Comparison of ENCODE assay signal across 12 cellular contexts in genomic region chr15:72970965-72971746, GRCh38.
DNase-seq lines count a peak whose midpoint lies in the region; ATAC-seq and TF ChIP-seq lines count a peak whose summit lies in the region.
"Had no signal": no experiment of that assay in that cellular context is flagged by ENCODE, and none has a peak within 500 bp of the region (broad histone marks: within the 10 kb centered on the region; RNA-seq: fewer than 3 reads in every experiment).

No MANE protein-coding gene starts in this region.

- no peaks in the 10 kb centered on the region for H4K20me1 ChIP-seq in neural progenitor cell (ENCODE audit: low read depth)

- H3K36me3 Mint-ChIP-seq in neural progenitor cell (no peaks in the 10 kb centered on the region), Calu3 (ENCODE audit: insufficient read depth, unreplicated experiment) (no peaks in the 10 kb centered on the region), progenitor cell of endocrine pancreas (ENCODE audit: insufficient read depth) (no peaks in the 10 kb centered on the region)

- peak; percentile 16 for DNase-seq in NCI-H82 (lab: John Stamatoyannopoulos, UW)
- DNase-seq in NCI-H82 treated with DMSO at 0.1 percent for 48 hours (lab: John Stamatoyannopoulos, UW; ENCODE audit: unreplicated experiment), result no peak
- peak; percentile 38 for DNase-seq in fibroblast of peridontal ligament (ENCODE audit: extremely low read depth)
- no peak for DNase-seq in neural progenitor cell (ENCODE audit: low spot score)
- no peak for DNase-seq in Calu3
- DNase-seq in progenitor cell of endocrine pancreas (ENCODE audit: low spot score, unreplicated experiment), result no peak
- DNase-seq: ACHN; effector CD4-positive, alpha-beta T cell had no signal

- peak overlapping the region; percentile 67 for H3K27ac Mint-ChIP-seq in neural progenitor cell
- no peak overlapping the region for H3K27ac Mint-ChIP-seq in Calu3 (ENCODE audit: unreplicated experiment)
- no peak overlapping the region for H3K27ac Mint-ChIP-seq in progenitor cell of endocrine pancreas
- H3K27ac Mint-ChIP-seq: activated T-helper 17 cell treated with anti-CD3 and anti-CD28 coated beads, Interleukin-2, amount 50 U/mL, for 72 hours; stimulated activated naive CD8-positive, alpha-beta T cell treated with anti-CD3 and anti-CD28 coated beads, Interleukin-15, Interleukin-2, amounts not matched to agents 100 ng/mL and 50 ng/mL, for 24 hours had no signal

- no peaks in the 10 kb centered on the region for H3K4me1 ChIP-seq in neural progenitor cell
- no peaks in the 10 kb centered on the region for H3K4me1 ChIP-seq in urinary bladder (ENCODE audit: insufficient read depth)

- no peak overlapping the region for H3K4me2 ChIP-seq in neural progenitor cell

- intact Hi-C loops in Calu3 (cut with micrococcal nuclease; ENCODE audit: unreplicated experiment), result no loop called here

- H3K9ac ChIP-seq in neural progenitor cell, result no peak overlapping the region

- no peaks in the 10 kb centered on the region for H3K27me3 ChIP-seq in neural progenitor cell

- BruUV-seq in Calu3 (replicated peaks; lab: Mats Ljungman, UMichigan), result no TSS peak

- H3F3A ChIP-seq in neural progenitor cell (ENCODE audit: low read depth), result no peaks in the 10 kb centered on the region

- CTCF ChIA-PET in Calu3 (lab: Charles Lee), result no interaction called here

- H3K9me3 ChIP-seq in neural progenitor cell (ENCODE audit: low read depth), result no peaks in the 10 kb centered on the region

- no peak overlapping the region for H2AFZ ChIP-seq in neural progenitor cell (replicated peaks)

- no peak overlapping the region for H3K27ac ChIP-seq in neural progenitor cell
- H3K27ac ChIP-seq in urinary bladder (ENCODE audit: low read depth), result no peak overlapping the region

- ATAC-seq in GM19455 (IDR thresholded peaks at IDR 0.05; ENCODE audit: unreplicated experiment), result no peak
- ATAC-seq: activated T-helper 17 cell treated with anti-CD3 and anti-CD28 coated beads, Interleukin-2, amount 50 U/mL, for 72 hours had no signal

- H3K79me2 ChIP-seq in neural progenitor cell (ENCODE audit: low read depth), result no peaks in the 10 kb centered on the region

- H3K4me3 Mint-ChIP-seq in neural progenitor cell, result no peak overlapping the region
- H3K4me3 Mint-ChIP-seq in Calu3 (ENCODE audit: low read depth, unreplicated experiment), result no peak overlapping the region
- H3K4me3 Mint-ChIP-seq in progenitor cell of endocrine pancreas (ENCODE audit: low read depth), result no peak overlapping the region
- H3K4me3 Mint-ChIP-seq: activated T-helper 17 cell treated with anti-CD3 and anti-CD28 coated beads, Interleukin-2, amount 50 U/mL, for 72 hours; stimulated activated naive CD8-positive, alpha-beta T cell treated with anti-CD3 and anti-CD28 coated beads, Interleukin-15, Interleukin-2, amounts not matched to agents 100 ng/mL and 50 ng/mL, for 24 hours had no signal

- peaks cover 19% of the 10 kb centered on the region for H3K4me1 Mint-ChIP-seq in neural progenitor cell
- peaks cover 9% of the 10 kb centered on the region for H3K4me1 Mint-ChIP-seq in Calu3 (ENCODE audit: low read depth, unreplicated experiment)
- peaks cover 9% of the 10 kb centered on the region for H3K4me1 Mint-ChIP-seq in progenitor cell of endocrine pancreas (ENCODE audit: low read depth)
- H3K4me1 Mint-ChIP-seq: activated T-helper 17 cell treated with anti-CD3 and anti-CD28 coated beads, Interleukin-2, amount 50 U/mL, for 72 hours had no signal

- H3K36me3 ChIP-seq in neural progenitor cell (no peaks in the 10 kb centered on the region), urinary bladder (ENCODE audit: insufficient read depth) (no peaks in the 10 kb centered on the region)

- peaks cover 4% of the 10 kb centered on the region for H3K27me3 Mint-ChIP-seq in neural progenitor cell (ENCODE audit: insufficient read depth, low read depth)
- H3K27me3 Mint-ChIP-seq in Calu3 (ENCODE audit: unreplicated experiment), result peaks cover 67% of the 10 kb centered on the region
- peaks cover 8% of the 10 kb centered on the region for H3K27me3 Mint-ChIP-seq in progenitor cell of endocrine pancreas

- no peak overlapping the region for H3K4me3 ChIP-seq in neural progenitor cell
- peak overlapping the region; percentile 15 for H3K4me3 ChIP-seq in urinary bladder (ENCODE audit: low read depth, low read length)

- TF ChIP-seq CTCF in neural progenitor cell (IDR thresholded peaks at IDR 0.05) (no peak), Calu3 (IDR thresholded peaks at IDR 0.05; ENCODE audit: unreplicated experiment) (no peak), progenitor cell of endocrine pancreas (IDR thresholded peaks at IDR 0.05; ENCODE audit: unreplicated experiment) (no peak)

- H3K9me3 Mint-ChIP-seq in neural progenitor cell, result no peaks in the 10 kb centered on the region
- H3K9me3 Mint-ChIP-seq in Calu3 (ENCODE audit: low read depth, unreplicated experiment), result no peaks in the 10 kb centered on the region
- H3K9me3 Mint-ChIP-seq in progenitor cell of endocrine pancreas (ENCODE audit: low read depth), result no peaks in the 10 kb centered on the region
- H3K9me3 Mint-ChIP-seq: activated T-helper 17 cell treated with anti-CD3 and anti-CD28 coated beads, Interleukin-2, amount 50 U/mL, for 72 hours; stimulated activated naive CD8-positive, alpha-beta T cell treated with anti-CD3 and anti-CD28 coated beads, Interleukin-15, Interleukin-2, amounts not matched to agents 100 ng/mL and 50 ng/mL, for 24 hours had no signal

- 17% methylated on average over 12 of the region's 12 CpGs for WGBS in urinary bladder

Comparison
In these comparisons a context has a peak if more than half of its experiments do, and no peak if none do; other contexts are left out.
1. DNase-seq: peak in NCI-H82 (single experiment) and fibroblast of peridontal ligament (single experiment); none in NCI-H82 treated with DMSO at 0.1 percent for 48 hours (single experiment), neural progenitor cell (single experiment), Calu3 (single experiment) and progenitor cell of endocrine pancreas (single experiment).